ENCODE assay signal across 16 cellular contexts in genomic region chr1:91760487-91760886, GRCh38.
"Had no signal": no experiment of that assay in that cellular context is flagged by ENCODE, and none has a peak within 500 bp of the region (broad histone marks: within the 10 kb centered on the region; RNA-seq: fewer than 3 reads in every experiment).

No MANE protein-coding gene starts in this region.

- H3K4me3 ChIP-seq: testis, upper lobe of right lung had no signal

- H3K9me3 ChIP-seq: testis, upper lobe of right lung had no signal

- H3K27me3 Mint-ChIP-seq: naive thymus-derived CD8-positive, alpha-beta T cell; stimulated activated naive CD8-positive, alpha-beta T cell treated with anti-CD3 and anti-CD28 coated beads, Interleukin-15, amount 100 ng/mL, for 72 hours had no signal

- H3K27ac ChIP-seq: foreskin keratinocyte, upper lobe of right lung, VCaP had no signal

- H3K27ac Mint-ChIP-seq: activated naive CD4-positive, alpha-beta T cell treated with anti-CD3 and anti-CD28 coated beads, Interleukin-2, amount 50 U/mL, for 72 hours; stimulated activated naive CD8-positive, alpha-beta T cell treated with anti-CD3 and anti-CD28 coated beads, Interleukin-15, amount 100 ng/mL, for 72 hours had no signal

- H3K4me1 ChIP-seq: foreskin keratinocyte had no signal

- H3K36me3 ChIP-seq: upper lobe of right lung had no signal

- H3K9me3 Mint-ChIP-seq: activated naive CD4-positive, alpha-beta T cell treated with anti-CD3 and anti-CD28 coated beads, Interleukin-2, amount 50 U/mL, for 72 hours; naive thymus-derived CD8-positive, alpha-beta T cell; stimulated activated naive CD8-positive, alpha-beta T cell treated with anti-CD3 and anti-CD28 coated beads, Interleukin-15, amount 100 ng/mL, for 72 hours had no signal

- H3K4me3 Mint-ChIP-seq: naive thymus-derived CD8-positive, alpha-beta T cell; stimulated activated naive CD8-positive, alpha-beta T cell treated with anti-CD3 and anti-CD28 coated beads, Interleukin-15, amount 100 ng/mL, for 72 hours had no signal

- H3K27me3 ChIP-seq: foreskin keratinocyte, testis, upper lobe of right lung had no signal

- ATAC-seq: activated naive CD4-positive, alpha-beta T cell treated with anti-CD3 and anti-CD28 coated beads, Interleukin-2, amount 50 U/mL, for 72 hours; foreskin keratinocyte; naive thymus-derived CD8-positive, alpha-beta T cell; stimulated activated naive CD8-positive, alpha-beta T cell treated with anti-CD3 and anti-CD28 coated beads, Interleukin-15, amount 100 ng/mL, for 72 hours had no signal

- DNase-seq: activated CD4-positive, alpha-beta T cell treated with anti-CD3 and anti-CD28 coated beads, Interleukin-2, amount 50 U/mL, for 1 hour; activated CD4-positive, CD25-positive, alpha-beta regulatory T cell treated with anti-CD3 and anti-CD28 coated beads, Interleukin-2, amount 50 U/mL, for 72 hours; activated CD8-positive, alpha-beta memory T cell treated with anti-CD3 and anti-CD28 coated beads, Interleukin-2, amount 50 U/mL, for 4 hours; activated effector memory CD4-positive, alpha-beta T cell treated with anti-CD3 and anti-CD28 coated beads, Interleukin-2, amount 50 U/mL, for 16 hours; activated T-cell treated with anti-CD3 and anti-CD28 coated beads, Interleukin-2, amount 50 U/mL, for 48 hours; amniotic stem cell; foreskin keratinocyte; naive thymus-derived CD8-positive, alpha-beta T cell; retina; stimulated activated CD4-positive, alpha-beta T cell treated with anti-CD3 and anti-CD28 coated beads, Interleukin-2, amount 100 ng/mL, for 24 hours; stimulated activated naive CD8-positive, alpha-beta T cell treated with anti-CD3 and anti-CD28 coated beads, Interleukin-15, amount 100 ng/mL, for 72 hours; T-helper 2 cell; testis; upper lobe of right lung had no signal
